Comparison of ENCODE assay signal across 1 cellular context in genomic region chr10:110897184-110897583, GRCh38.
TF ChIP-seq lines count a peak whose summit lies in the region.

No MANE protein-coding gene starts in this region.

TF ChIP-seq in liver, 16 proteins besides CTCF, POLR2A, EP300 and RAD21 (continued from another document):
- no peak for TF ChIP-seq ATF3 (IDR thresholded peaks at IDR 0.05)
- peak in 1 of 2 donors; percentile 59 for TF ChIP-seq JUND (IDR thresholded peaks at IDR 0.05)
- peak; percentile 58 to 73 for TF ChIP-seq RXRA (IDR thresholded peaks at IDR 0.05)
- TF ChIP-seq GABPA (IDR thresholded peaks at IDR 0.05 in 1 of 2, conservative IDR thresholded peaks at IDR 0.05 in 1 of 2), result no peak
- peak; percentile 34 for TF ChIP-seq FOXA2 (IDR thresholded peaks at IDR 0.05)
- TF ChIP-seq EGR1 (IDR thresholded peaks at IDR 0.05; ENCODE audit: low read depth in 2 of 2), result peak in 1 of 2 donors; percentile 8
- TF ChIP-seq TAF1 (conservative IDR thresholded peaks at IDR 0.05), result no peak
- TF ChIP-seq NR2F2 (IDR thresholded peaks at IDR 0.05), result no peak
- TF ChIP-seq YY1 (IDR thresholded peaks at IDR 0.05), result peak; percentile 36
- no peak for TF ChIP-seq FOXA1 (IDR thresholded peaks at IDR 0.05)
- TF ChIP-seq SP1 (IDR thresholded peaks at IDR 0.05), result peak; percentile 55
- TF ChIP-seq ZBTB33 (IDR thresholded peaks at IDR 0.05), result no peak
- TF ChIP-seq HNF4A (conservative IDR thresholded peaks at IDR 0.05), result peak; percentile 90 to 95
- TF ChIP-seq MAX (IDR thresholded peaks at IDR 0.05), result peak; percentile 43
